In genomic region chr10:12981570-12981969, GRCh38 we compare ENCODE assay signal across 17 cellular contexts. TPM values are rescaled to one million over a fixed set of nuclear protein-coding genes. Genes with fewer than 3 reads are reported as not detected.
DNase-seq lines count a peak whose midpoint lies in the region; ATAC-seq, FAIRE-seq and TF ChIP-seq lines count a peak whose summit lies in the region.
"Had no signal": no experiment of that assay in that cellular context is flagged by ENCODE, and none has a peak within 500 bp of the region (broad histone marks: within the 10 kb centered on the region; RNA-seq: fewer than 3 reads in every experiment).

No MANE protein-coding gene starts in this region.

- H3K27ac ChIP-seq in Panc1 (ENCODE audit: low read length) = no peak overlapping the region
- peak overlapping the region; percentile 66 for H3K27ac ChIP-seq in smooth muscle cell (ENCODE audit: low read depth)
- H3K27ac ChIP-seq: 22Rv1, skin epidermis had no signal

- H3K79me2 ChIP-seq in smooth muscle cell (ENCODE audit: low read depth) = no peaks in the 10 kb centered on the region

- no peaks in the 10 kb centered on the region for H3K9me3 ChIP-seq in Panc1 (ENCODE audit: control insufficient read depth, insufficient read depth, low read depth, low read length)
- no peaks in the 10 kb centered on the region for H3K9me3 ChIP-seq in smooth muscle cell (replicated peaks; ENCODE audit: low read depth)

- no peaks in the 10 kb centered on the region for H4K20me1 ChIP-seq in smooth muscle cell (ENCODE audit: low read depth)

- peak; percentile 16 for DNase-seq in DMS 273 (lab: John Stamatoyannopoulos, UW; ENCODE audit: unreplicated experiment)
- no peak for DNase-seq in DMS 273 treated with DMSO at 0.1 percent for 48 hours (lab: John Stamatoyannopoulos, UW)
- DNase-seq in Panc1 (ENCODE audit: low read depth, low spot score) = peak; percentile 48
- peak; percentile 56 for DNase-seq in dedifferentiated amniotic fluid mesenchymal stem cell (ENCODE audit: extremely low spot score)
- DNase-seq in smooth muscle cell (lab: John Stamatoyannopoulos, UW; ENCODE audit: unreplicated experiment) = no peak
- DNase-seq in GM12891 (ENCODE audit: insufficient read length, low spot score) = no peak
- no peak for DNase-seq in OCI-M1 (lab: John Stamatoyannopoulos, UW)
- DNase-seq: activated CD8-positive, alpha-beta memory T cell treated with anti-CD3 and anti-CD28 coated beads, Interleukin-2, amount 10 ng/mL, durations not matched to agents 7 days and 5 days; activated naive CD4-positive, alpha-beta T cell treated with Interleukin-2 at 50 U/mL for 16 hours; central memory CD4-positive, alpha-beta T cell; erythroblast; NCI-H187 treated with DMSO at 0.1 percent for 48 hours had no signal

- peaks cover 34% of the 10 kb centered on the region for H3F3A ChIP-seq in smooth muscle cell (ENCODE audit: low read depth)

- 19% methylated on average over 4 of the region's 4 CpGs for WGBS in smooth muscle cell (ENCODE audit: low lambda C conversion rate)

- ATAC-seq in Panc1 (peak; percentile 69; the same call in 1 of the 2 replicates), GM18873 (IDR thresholded peaks at IDR 0.05; ENCODE audit: low FRiP score, unreplicated experiment) (no peak)
- ATAC-seq: activated CD8-positive, alpha-beta memory T cell treated with anti-CD3 and anti-CD28 coated beads, Interleukin-2, amount 10 ng/mL, durations not matched to agents 7 days and 5 days; SK-N-SH treated with all-trans-retinoic acid at 6 μM for 48 hours had no signal

- H3K27me3 ChIP-seq in Panc1 (ENCODE audit: control insufficient read depth, insufficient read depth, low read length) = no peaks in the 10 kb centered on the region
- no peaks in the 10 kb centered on the region for H3K27me3 ChIP-seq in smooth muscle cell (ENCODE audit: low read depth)

- H3K4me1 ChIP-seq in Panc1 (ENCODE audit: control insufficient read depth, insufficient read depth, low read length) (no peaks in the 10 kb centered on the region), smooth muscle cell (ENCODE audit: low read depth) (peaks cover 23% of the 10 kb centered on the region)

- BruUV-seq in Panc1 (replicated peaks; lab: Mats Ljungman, UMichigan) = no TSS peak

- in situ Hi-C loops in Panc1 (cut with HindIII; ENCODE audit: low pct_unique_long_range_greater_than_20kb, low sequenced_read_pairs) = no loop called here

- TF ChIP-seq CTCF in Panc1 (IDR thresholded peaks at IDR 0.05) (no peak), smooth muscle cell (IDR thresholded peaks at IDR 0.05; ENCODE audit: borderline replicate concordance, insufficient read depth, poor library complexity, severe bottlenecking) (no peak)

- no peak overlapping the region for H3K4me2 ChIP-seq in smooth muscle cell

- no peaks in the 10 kb centered on the region for H3K36me3 ChIP-seq in Panc1 (ENCODE audit: control insufficient read depth, insufficient read depth, low read length)
- H3K36me3 ChIP-seq in smooth muscle cell (ENCODE audit: low read depth) = no peaks in the 10 kb centered on the region

- H3K4me3 ChIP-seq in Panc1 (ENCODE audit: low read depth in 2 of 2, low read length in 2 of 2) (no peak overlapping the region), smooth muscle cell (no peak overlapping the region)
- H3K4me3 ChIP-seq: skin epidermis had no signal

- intact Hi-C loops in Panc1 (cut with micrococcal nuclease; ENCODE audit: unreplicated experiment) = no loop called here

- no peak for FAIRE-seq in GM12891 (lab: Jason Lieb, UNC)

- TF ChIP-seq POLR2A in GM12891 (IDR thresholded peaks at IDR 0.05; ENCODE audit: low read depth, low read length) = no peak

- no peak overlapping the region for H2AFZ ChIP-seq in smooth muscle cell (ENCODE audit: low read depth)

- POLR2A ChIA-PET in Panc1 (lab: Charles Lee) = no interaction called here

- no peak overlapping the region for H3K9ac ChIP-seq in smooth muscle cell (ENCODE audit: low read depth)

- CTCF ChIA-PET in Panc1 (lab: Charles Lee) = no interaction called here

TF ChIP-seq in GM12891, 5 proteins besides CTCF, POLR2A, EP300 and RAD21:
- no peak for TF ChIP-seq POLR2AphosphoS5 (IDR thresholded peaks at IDR 0.05; ENCODE audit: low read depth, low read length)
- TF ChIP-seq SPI1 (IDR thresholded peaks at IDR 0.05; ENCODE audit: low read depth, low read length) = no peak
- TF ChIP-seq POU2F2 (IDR thresholded peaks at IDR 0.05; ENCODE audit: low read depth, low read length) = no peak
- TF ChIP-seq PAX5 (IDR thresholded peaks at IDR 0.05; ENCODE audit: insufficient read depth, low read length, severe bottlenecking) = no peak
- no peak for TF ChIP-seq TAF1 (IDR thresholded peaks at IDR 0.05; ENCODE audit: low read depth, low read length)

RNA-seq across cellular contexts. Expression of gene CCDC3, which starts 19.9 kb away (rescaled TPM):
- total RNA-seq in Panc1 (2021; ENCODE audit: unreplicated experiment) (0.10 TPM), smooth muscle cell (33.7 and 46.0 TPM in 2 replicates)
- polyA plus RNA-seq in Panc1 (2012; ENCODE audit: insufficient read length) = not detected
- 39.2 and 51.2 TPM in 2 replicates for polyA plus RNA-seq in smooth muscle cell
- 0.03 TPM for polyA plus RNA-seq in GM12891 (2012; ENCODE audit: low read depth, missing spikeins)
- polyA plus RNA-seq: IgD-negative memory B cell had no signal

Comparison
In these comparisons a context has a peak if more than half of its experiments do, and no peak if none do; other contexts are left out.
1. DNase-seq: peak in DMS 273 (single experiment), Panc1 (single experiment) and dedifferentiated amniotic fluid mesenchymal stem cell (single experiment); none in DMS 273 treated with DMSO at 0.1 percent for 48 hours (single experiment), smooth muscle cell (single experiment), GM12891 (single experiment) and OCI-M1 (single experiment).
2. RNA of gene CCDC3, which starts 19.9 kb away (total RNA-seq): 33.7 to 46.0 TPM in smooth muscle cell; 0.10 TPM in Panc1 (single experiment); every median in the first group is over 10 times any median in the second.